1 cellular context compared by ENCODE assay signal in the genomic region with DNA sequence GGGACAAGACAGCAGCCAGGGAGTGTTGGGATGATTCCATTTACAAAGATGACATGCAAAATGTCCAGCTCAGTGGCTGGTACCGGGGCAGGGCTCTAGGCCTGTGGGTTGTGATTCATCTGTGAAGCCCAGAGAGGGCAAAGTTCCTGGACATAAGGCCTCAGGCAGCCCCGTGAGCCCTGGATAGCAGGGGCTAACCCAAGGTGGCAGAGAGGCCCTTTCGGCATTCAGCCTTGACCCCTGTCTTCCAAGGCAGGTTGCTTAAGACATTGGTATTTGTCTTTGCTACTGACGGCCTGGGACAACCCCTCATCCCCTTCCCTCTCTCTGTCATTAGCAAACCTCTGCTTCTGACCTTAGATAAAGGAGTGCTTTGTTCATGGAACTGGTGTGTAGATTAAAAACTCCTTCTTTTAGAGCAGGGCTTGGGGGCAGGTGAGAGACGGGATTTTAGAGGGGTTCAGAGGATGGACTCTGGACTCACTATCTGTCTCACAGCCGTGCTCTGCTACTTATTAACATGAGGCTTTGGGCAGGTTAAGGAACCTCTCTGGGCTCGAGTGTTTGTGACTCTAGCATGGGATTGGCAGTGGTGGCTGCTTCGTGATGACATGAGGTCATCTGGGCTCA.
TF ChIP-seq lines count a peak whose summit lies in the region.

No MANE protein-coding gene starts in this region.

TF ChIP-seq in HepG2, 621 proteins besides CTCF, POLR2A, EP300 and RAD21 (continued from another document and continues in another):
- TF ChIP-seq, protein P1, sequence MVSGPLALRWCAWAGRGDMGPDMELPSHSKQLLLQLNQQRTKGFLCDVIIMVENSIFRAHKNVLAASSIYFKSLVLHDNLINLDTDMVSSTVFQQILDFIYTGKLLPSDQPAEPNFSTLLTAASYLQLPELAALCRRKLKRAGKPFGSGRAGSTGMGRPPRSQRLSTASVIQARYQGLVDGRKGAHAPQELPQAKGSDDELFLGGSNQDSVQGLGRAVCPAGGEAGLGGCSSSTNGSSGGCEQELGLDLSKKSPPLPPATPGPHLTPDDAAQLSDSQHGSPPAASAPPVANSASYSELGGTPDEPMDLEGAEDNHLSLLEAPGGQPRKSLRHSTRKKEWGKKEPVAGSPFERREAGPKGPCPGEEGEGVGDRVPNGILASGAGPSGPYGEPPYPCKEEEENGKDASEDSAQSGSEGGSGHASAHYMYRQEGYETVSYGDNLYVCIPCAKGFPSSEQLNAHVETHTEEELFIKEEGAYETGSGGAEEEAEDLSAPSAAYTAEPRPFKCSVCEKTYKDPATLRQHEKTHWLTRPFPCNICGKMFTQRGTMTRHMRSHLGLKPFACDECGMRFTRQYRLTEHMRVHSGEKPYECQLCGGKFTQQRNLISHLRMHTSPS (CRISPR knock-in tag; IDR thresholded peaks at IDR 0.05; ENCODE audit: low read depth) = peak; percentile 49; the same call in 1 of the 2 replicates
- TF ChIP-seq ZNF556 (CRISPR knock-in tag; IDR thresholded peaks at IDR 0.05; ENCODE audit: borderline replicate concordance) = no peak; the same call in 1 of the 2 replicates
- TF ChIP-seq SIX4 (CRISPR knock-in tag; IDR thresholded peaks at IDR 0.05) = no peak; the same call in 1 of the 2 replicates
- TF ChIP-seq ETV6 (CRISPR knock-in tag; conservative IDR thresholded peaks at IDR 0.05) = no peak; the same call in 1 of the 2 replicates
- TF ChIP-seq, protein P2, sequence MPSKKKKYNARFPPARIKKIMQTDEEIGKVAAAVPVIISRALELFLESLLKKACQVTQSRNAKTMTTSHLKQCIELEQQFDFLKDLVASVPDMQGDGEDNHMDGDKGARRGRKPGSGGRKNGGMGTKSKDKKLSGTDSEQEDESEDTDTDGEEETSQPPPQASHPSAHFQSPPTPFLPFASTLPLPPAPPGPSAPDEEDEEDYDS (CRISPR knock-in tag; IDR thresholded peaks at IDR 0.05) = no peak
- no peak for TF ChIP-seq ZBTB1 (CRISPR knock-in tag; IDR thresholded peaks at IDR 0.05; ENCODE audit: borderline replicate concordance)
- no peak for TF ChIP-seq ZNF790 (CRISPR knock-in tag; IDR thresholded peaks at IDR 0.05; ENCODE audit: borderline replicate concordance)
- TF ChIP-seq ZNF780A (CRISPR knock-in tag; IDR thresholded peaks at IDR 0.05) = no peak
- TF ChIP-seq FOXK1 (CRISPR knock-in tag; IDR thresholded peaks at IDR 0.05; ENCODE audit: borderline replicate concordance, low read depth) = 0 out of 2 replicates have a peak, but pooled peaks have one; percentile 24
- TF ChIP-seq, protein P3, sequence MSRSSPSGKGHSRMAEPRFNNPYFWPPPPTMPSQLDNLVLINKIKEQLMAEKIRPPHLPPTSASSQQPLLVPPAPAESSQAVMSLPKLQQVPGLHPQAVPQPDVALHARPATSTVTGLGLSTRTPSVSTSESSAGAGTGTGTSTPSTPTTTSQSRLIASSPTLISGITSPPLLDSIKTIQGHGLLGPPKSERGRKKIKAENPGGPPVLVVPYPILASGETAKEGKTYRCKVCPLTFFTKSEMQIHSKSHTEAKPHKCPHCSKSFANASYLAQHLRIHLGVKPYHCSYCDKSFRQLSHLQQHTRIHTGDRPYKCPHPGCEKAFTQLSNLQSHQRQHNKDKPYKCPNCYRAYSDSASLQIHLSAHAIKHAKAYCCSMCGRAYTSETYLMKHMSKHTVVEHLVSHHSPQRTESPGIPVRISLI (CRISPR knock-in tag; IDR thresholded peaks at IDR 0.05; ENCODE audit: borderline replicate concordance) = peak; percentile 27; the same call in 1 of the 2 replicates
- TF ChIP-seq ATF1 (CRISPR knock-in tag; IDR thresholded peaks at IDR 0.05) = no peak
- TF ChIP-seq ETV5 (CRISPR knock-in tag; IDR thresholded peaks at IDR 0.05; ENCODE audit: borderline replicate concordance) = peak; percentile 57
- TF ChIP-seq ZSCAN25 (CRISPR knock-in tag; IDR thresholded peaks at IDR 0.05) = peak; percentile 46; the same call in 1 of the 2 replicates
- TF ChIP-seq, protein P4, sequence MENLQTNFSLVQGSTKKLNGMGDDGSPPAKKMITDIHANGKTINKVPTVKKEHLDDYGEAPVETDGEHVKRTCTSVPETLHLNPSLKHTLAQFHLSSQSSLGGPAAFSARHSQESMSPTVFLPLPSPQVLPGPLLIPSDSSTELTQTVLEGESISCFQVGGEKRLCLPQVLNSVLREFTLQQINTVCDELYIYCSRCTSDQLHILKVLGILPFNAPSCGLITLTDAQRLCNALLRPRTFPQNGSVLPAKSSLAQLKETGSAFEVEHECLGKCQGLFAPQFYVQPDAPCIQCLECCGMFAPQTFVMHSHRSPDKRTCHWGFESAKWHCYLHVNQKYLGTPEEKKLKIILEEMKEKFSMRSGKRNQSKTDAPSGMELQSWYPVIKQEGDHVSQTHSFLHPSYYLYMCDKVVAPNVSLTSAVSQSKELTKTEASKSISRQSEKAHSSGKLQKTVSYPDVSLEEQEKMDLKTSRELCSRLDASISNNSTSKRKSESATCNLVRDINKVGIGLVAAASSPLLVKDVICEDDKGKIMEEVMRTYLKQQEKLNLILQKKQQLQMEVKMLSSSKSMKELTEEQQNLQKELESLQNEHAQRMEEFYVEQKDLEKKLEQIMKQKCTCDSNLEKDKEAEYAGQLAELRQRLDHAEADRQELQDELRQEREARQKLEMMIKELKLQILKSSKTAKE (CRISPR knock-in tag; IDR thresholded peaks at IDR 0.05; ENCODE audit: borderline replicate concordance) = no peak
- no peak for TF ChIP-seq ARNT2 (CRISPR knock-in tag; IDR thresholded peaks at IDR 0.05; ENCODE audit: low read depth)
- TF ChIP-seq ZNF274 (CRISPR knock-in tag; IDR thresholded peaks at IDR 0.05) = 0 out of 2 replicates have a peak, but pooled peaks have one; percentile 13
- TF ChIP-seq, protein P5, sequence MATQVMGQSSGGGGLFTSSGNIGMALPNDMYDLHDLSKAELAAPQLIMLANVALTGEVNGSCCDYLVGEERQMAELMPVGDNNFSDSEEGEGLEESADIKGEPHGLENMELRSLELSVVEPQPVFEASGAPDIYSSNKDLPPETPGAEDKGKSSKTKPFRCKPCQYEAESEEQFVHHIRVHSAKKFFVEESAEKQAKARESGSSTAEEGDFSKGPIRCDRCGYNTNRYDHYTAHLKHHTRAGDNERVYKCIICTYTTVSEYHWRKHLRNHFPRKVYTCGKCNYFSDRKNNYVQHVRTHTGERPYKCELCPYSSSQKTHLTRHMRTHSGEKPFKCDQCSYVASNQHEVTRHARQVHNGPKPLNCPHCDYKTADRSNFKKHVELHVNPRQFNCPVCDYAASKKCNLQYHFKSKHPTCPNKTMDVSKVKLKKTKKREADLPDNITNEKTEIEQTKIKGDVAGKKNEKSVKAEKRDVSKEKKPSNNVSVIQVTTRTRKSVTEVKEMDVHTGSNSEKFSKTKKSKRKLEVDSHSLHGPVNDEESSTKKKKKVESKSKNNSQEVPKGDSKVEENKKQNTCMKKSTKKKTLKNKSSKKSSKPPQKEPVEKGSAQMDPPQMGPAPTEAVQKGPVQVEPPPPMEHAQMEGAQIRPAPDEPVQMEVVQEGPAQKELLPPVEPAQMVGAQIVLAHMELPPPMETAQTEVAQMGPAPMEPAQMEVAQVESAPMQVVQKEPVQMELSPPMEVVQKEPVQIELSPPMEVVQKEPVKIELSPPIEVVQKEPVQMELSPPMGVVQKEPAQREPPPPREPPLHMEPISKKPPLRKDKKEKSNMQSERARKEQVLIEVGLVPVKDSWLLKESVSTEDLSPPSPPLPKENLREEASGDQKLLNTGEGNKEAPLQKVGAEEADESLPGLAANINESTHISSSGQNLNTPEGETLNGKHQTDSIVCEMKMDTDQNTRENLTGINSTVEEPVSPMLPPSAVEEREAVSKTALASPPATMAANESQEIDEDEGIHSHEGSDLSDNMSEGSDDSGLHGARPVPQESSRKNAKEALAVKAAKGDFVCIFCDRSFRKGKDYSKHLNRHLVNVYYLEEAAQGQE (IDR thresholded peaks at IDR 0.05; ENCODE audit: borderline replicate concordance in 1 of 2, low read depth in 1 of 2, low read length in 2 of 2) = no peak
- TF ChIP-seq SSRP1 (CRISPR knock-in tag; IDR thresholded peaks at IDR 0.05) = peak; percentile 44
- TF ChIP-seq, protein P6, sequence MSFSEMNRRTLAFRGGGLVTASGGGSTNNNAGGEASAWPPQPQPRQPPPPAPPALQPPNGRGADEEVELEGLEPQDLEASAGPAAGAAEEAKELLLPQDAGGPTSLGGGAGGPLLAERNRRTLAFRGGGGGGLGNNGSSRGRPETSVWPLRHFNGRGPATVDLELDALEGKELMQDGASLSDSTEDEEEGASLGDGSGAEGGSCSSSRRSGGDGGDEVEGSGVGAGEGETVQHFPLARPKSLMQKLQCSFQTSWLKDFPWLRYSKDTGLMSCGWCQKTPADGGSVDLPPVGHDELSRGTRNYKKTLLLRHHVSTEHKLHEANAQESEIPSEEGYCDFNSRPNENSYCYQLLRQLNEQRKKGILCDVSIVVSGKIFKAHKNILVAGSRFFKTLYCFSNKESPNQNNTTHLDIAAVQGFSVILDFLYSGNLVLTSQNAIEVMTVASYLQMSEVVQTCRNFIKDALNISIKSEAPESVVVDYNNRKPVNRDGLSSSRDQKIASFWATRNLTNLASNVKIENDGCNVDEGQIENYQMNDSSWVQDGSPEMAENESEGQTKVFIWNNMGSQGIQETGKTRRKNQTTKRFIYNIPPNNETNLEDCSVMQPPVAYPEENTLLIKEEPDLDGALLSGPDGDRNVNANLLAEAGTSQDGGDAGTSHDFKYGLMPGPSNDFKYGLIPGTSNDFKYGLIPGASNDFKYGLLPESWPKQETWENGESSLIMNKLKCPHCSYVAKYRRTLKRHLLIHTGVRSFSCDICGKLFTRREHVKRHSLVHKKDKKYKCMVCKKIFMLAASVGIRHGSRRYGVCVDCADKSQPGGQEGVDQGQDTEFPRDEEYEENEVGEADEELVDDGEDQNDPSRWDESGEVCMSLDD (CRISPR knock-in tag; IDR thresholded peaks at IDR 0.05; ENCODE audit: borderline replicate concordance) = peak; percentile 61; the same call in 1 of the 2 replicates
- peak; percentile 89 for TF ChIP-seq ZNF768 (CRISPR knock-in tag; IDR thresholded peaks at IDR 0.05)
- no peak for TF ChIP-seq TBL1XR1 (IDR thresholded peaks at IDR 0.05; ENCODE audit: borderline replicate concordance, low read length, partially characterized antibody)
- TF ChIP-seq, protein P7, sequence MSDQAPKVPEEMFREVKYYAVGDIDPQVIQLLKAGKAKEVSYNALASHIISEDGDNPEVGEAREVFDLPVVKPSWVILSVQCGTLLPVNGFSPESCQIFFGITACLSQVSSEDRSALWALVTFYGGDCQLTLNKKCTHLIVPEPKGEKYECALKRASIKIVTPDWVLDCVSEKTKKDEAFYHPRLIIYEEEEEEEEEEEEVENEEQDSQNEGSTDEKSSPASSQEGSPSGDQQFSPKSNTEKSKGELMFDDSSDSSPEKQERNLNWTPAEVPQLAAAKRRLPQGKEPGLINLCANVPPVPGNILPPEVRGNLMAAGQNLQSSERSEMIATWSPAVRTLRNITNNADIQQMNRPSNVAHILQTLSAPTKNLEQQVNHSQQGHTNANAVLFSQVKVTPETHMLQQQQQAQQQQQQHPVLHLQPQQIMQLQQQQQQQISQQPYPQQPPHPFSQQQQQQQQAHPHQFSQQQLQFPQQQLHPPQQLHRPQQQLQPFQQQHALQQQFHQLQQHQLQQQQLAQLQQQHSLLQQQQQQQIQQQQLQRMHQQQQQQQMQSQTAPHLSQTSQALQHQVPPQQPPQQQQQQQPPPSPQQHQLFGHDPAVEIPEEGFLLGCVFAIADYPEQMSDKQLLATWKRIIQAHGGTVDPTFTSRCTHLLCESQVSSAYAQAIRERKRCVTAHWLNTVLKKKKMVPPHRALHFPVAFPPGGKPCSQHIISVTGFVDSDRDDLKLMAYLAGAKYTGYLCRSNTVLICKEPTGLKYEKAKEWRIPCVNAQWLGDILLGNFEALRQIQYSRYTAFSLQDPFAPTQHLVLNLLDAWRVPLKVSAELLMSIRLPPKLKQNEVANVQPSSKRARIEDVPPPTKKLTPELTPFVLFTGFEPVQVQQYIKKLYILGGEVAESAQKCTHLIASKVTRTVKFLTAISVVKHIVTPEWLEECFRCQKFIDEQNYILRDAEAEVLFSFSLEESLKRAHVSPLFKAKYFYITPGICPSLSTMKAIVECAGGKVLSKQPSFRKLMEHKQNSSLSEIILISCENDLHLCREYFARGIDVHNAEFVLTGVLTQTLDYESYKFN (CRISPR knock-in tag; conservative IDR thresholded peaks at IDR 0.05) = peak; percentile 80
- no peak for TF ChIP-seq TCF12 (IDR thresholded peaks at IDR 0.05)
- no peak for TF ChIP-seq TCF12 (CRISPR knock-in tag; IDR thresholded peaks at IDR 0.05)
- TF ChIP-seq, protein P8, sequence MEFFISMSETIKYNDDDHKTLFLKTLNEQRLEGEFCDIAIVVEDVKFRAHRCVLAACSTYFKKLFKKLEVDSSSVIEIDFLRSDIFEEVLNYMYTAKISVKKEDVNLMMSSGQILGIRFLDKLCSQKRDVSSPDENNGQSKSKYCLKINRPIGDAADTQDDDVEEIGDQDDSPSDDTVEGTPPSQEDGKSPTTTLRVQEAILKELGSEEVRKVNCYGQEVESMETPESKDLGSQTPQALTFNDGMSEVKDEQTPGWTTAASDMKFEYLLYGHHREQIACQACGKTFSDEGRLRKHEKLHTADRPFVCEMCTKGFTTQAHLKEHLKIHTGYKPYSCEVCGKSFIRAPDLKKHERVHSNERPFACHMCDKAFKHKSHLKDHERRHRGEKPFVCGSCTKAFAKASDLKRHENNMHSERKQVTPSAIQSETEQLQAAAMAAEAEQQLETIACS (CRISPR knock-in tag; IDR thresholded peaks at IDR 0.05) = no peak
- TF ChIP-seq ZNF317 (CRISPR knock-in tag; IDR thresholded peaks at IDR 0.05) = 0 out of 2 replicates have a peak, but pooled peaks have one; percentile 23
- TF ChIP-seq, protein P9, sequence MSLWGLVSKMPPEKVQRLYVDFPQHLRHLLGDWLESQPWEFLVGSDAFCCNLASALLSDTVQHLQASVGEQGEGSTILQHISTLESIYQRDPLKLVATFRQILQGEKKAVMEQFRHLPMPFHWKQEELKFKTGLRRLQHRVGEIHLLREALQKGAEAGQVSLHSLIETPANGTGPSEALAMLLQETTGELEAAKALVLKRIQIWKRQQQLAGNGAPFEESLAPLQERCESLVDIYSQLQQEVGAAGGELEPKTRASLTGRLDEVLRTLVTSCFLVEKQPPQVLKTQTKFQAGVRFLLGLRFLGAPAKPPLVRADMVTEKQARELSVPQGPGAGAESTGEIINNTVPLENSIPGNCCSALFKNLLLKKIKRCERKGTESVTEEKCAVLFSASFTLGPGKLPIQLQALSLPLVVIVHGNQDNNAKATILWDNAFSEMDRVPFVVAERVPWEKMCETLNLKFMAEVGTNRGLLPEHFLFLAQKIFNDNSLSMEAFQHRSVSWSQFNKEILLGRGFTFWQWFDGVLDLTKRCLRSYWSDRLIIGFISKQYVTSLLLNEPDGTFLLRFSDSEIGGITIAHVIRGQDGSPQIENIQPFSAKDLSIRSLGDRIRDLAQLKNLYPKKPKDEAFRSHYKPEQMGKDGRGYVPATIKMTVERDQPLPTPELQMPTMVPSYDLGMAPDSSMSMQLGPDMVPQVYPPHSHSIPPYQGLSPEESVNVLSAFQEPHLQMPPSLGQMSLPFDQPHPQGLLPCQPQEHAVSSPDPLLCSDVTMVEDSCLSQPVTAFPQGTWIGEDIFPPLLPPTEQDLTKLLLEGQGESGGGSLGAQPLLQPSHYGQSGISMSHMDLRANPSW (CRISPR knock-in tag; IDR thresholded peaks at IDR 0.05; ENCODE audit: borderline replicate concordance) = no peak
- TF ChIP-seq ELF3 (CRISPR knock-in tag; IDR thresholded peaks at IDR 0.05) = peak; percentile 29; the same call in 1 of the 2 replicates
- TF ChIP-seq PCBP1 (IDR thresholded peaks at IDR 0.05; ENCODE audit: borderline replicate concordance, low read depth, low read length) = no peak
- TF ChIP-seq RFXAP (CRISPR knock-in tag; IDR thresholded peaks at IDR 0.05; ENCODE audit: borderline replicate concordance) = peak; percentile 35; the same call in 1 of the 2 replicates
